In genomic region chr12:122081697-122082221, GRCh38 we compare ENCODE assay signal across 8 cellular contexts. TPM values are rescaled to one million over a fixed set of nuclear protein-coding genes. Genes with fewer than 3 reads are reported as not detected.
DNase-seq lines count a peak whose midpoint lies in the region; ATAC-seq and TF ChIP-seq lines count a peak whose summit lies in the region.

No MANE protein-coding gene starts in this region.

- H3K27ac Mint-ChIP-seq in activated naive CD4-positive, alpha-beta T cell treated with anti-CD3 and anti-CD28 coated beads, Interleukin-2, amount 10 ng/mL, durations not matched to agents 7 days and 5 days = peak overlapping the region; percentile 91

- peak; percentile 10 for TF ChIP-seq CTCF in neutrophil (IDR thresholded peaks at IDR 0.05)

- DNase-seq in activated naive CD4-positive, alpha-beta T cell treated with anti-CD3 and anti-CD28 coated beads, Interleukin-2, amount 10 ng/mL, durations not matched to agents 7 days and 5 days = peak; percentile 58
- no peak for DNase-seq in activated naive CD4-positive, alpha-beta T cell treated with Interleukin-2 at 50 U/mL for 16 hours
- DNase-seq in T-helper 9 cell = peak; percentile 20
- no peak for DNase-seq in NCI-H187 treated with DMSO at 0.1 percent for 48 hours (lab: John Stamatoyannopoulos, UW)
- DNase-seq in NK-92 treated with Interleukin-12 subunit alpha and Interleukin-12 subunit beta, amount 100 ng/mL, for 24 hours (lab: John Stamatoyannopoulos, UW) = no peak

- peaks cover 3% of the 10 kb centered on the region for H3K27me3 Mint-ChIP-seq in activated naive CD4-positive, alpha-beta T cell treated with anti-CD3 and anti-CD28 coated beads, Interleukin-2, amount 10 ng/mL, durations not matched to agents 7 days and 5 days

- peak overlapping the region; percentile 99 for H3K4me3 Mint-ChIP-seq in activated naive CD4-positive, alpha-beta T cell treated with anti-CD3 and anti-CD28 coated beads, Interleukin-2, amount 10 ng/mL, durations not matched to agents 7 days and 5 days

- peak overlapping the region; percentile 28 to 49 for H3K4me3 ChIP-seq in neutrophil (ENCODE audit: low read depth in 1 of 2, low read length in 1 of 2)

- no peaks in the 10 kb centered on the region for H3K9me3 Mint-ChIP-seq in activated naive CD4-positive, alpha-beta T cell treated with anti-CD3 and anti-CD28 coated beads, Interleukin-2, amount 10 ng/mL, durations not matched to agents 7 days and 5 days

- H3K4me1 Mint-ChIP-seq in activated naive CD4-positive, alpha-beta T cell treated with anti-CD3 and anti-CD28 coated beads, Interleukin-2, amount 10 ng/mL, durations not matched to agents 7 days and 5 days = peaks cover 72% of the 10 kb centered on the region

- ATAC-seq in HG03159 (IDR thresholded peaks at IDR 0.05; ENCODE audit: unreplicated experiment) (peak; percentile 51), esophagus mucosa (peak; percentile 10)

- H3K27ac ChIP-seq in neutrophil = peak overlapping the region; percentile 87

- peaks cover 56 to 62% of the 10 kb centered on the region in 2 experiments for H3K4me1 ChIP-seq in neutrophil (ENCODE audit: control insufficient read depth in 1 of 2, insufficient read depth in 1 of 2, low read depth in 1 of 2, low read length in 1 of 2)

- CTCF ChIA-PET in activated naive CD4-positive, alpha-beta T cell treated with anti-CD3 and anti-CD28 coated beads, Interleukin-2, amount 10 ng/mL, durations not matched to agents 7 days and 5 days (lab: Charles Lee) = interaction anchor here (0.9 to 5.8 kb wide), 10 partner anchors 10 to 294 kb away, joined by 3 to 39 read pairs (median 4); partner anchors contain the start of gene PSMD9

- H3K36me3 Mint-ChIP-seq in activated naive CD4-positive, alpha-beta T cell treated with anti-CD3 and anti-CD28 coated beads, Interleukin-2, amount 10 ng/mL, durations not matched to agents 7 days and 5 days = peaks cover 50% of the 10 kb centered on the region

- H3K27me3 ChIP-seq in neutrophil = no peaks in the 10 kb centered on the region

- no peaks in the 10 kb centered on the region for H3K36me3 ChIP-seq in neutrophil

- no peaks in the 10 kb centered on the region for H3K9me3 ChIP-seq in neutrophil

RNA-seq across cellular contexts. Expression of gene MLXIP, which starts 3.2 kb away (rescaled TPM):
- 13.1 TPM for total RNA-seq in esophagus mucosa

Comparison
In these comparisons a context has a peak if more than half of its experiments do, and no peak if none do; other contexts are left out.
1. DNase-seq: peak in activated naive CD4-positive, alpha-beta T cell treated with anti-CD3 and anti-CD28 coated beads, Interleukin-2, amount 10 ng/mL, durations not matched to agents 7 days and 5 days (single experiment) and T-helper 9 cell (single experiment); none in activated naive CD4-positive, alpha-beta T cell treated with Interleukin-2 at 50 U/mL for 16 hours (single experiment), NCI-H187 treated with DMSO at 0.1 percent for 48 hours (single experiment) and NK-92 treated with Interleukin-12 subunit alpha and Interleukin-12 subunit beta, amount 100 ng/mL, for 24 hours (single experiment).